1 cellular context compared by ENCODE assay signal in genomic region chr3:38003371-38003816, GRCh38.
A peak's percentile ranks its signal among the peaks of the same experiment; 100 is the strongest.
TF ChIP-seq lines count a peak whose summit lies in the region.

No MANE protein-coding gene starts in this region.

TF ChIP-seq in K562, 482 proteins besides CTCF, POLR2A, EP300 and RAD21 (continued from another document):
- TF ChIP-seq THRB (CRISPR knock-in tag; conservative IDR thresholded peaks at IDR 0.05) (peak; percentile 87; the same call in 1 of the 2 replicates), NFIC (IDR thresholded peaks at IDR 0.05) (peak; percentile 75), GATAD2A (IDR thresholded peaks at IDR 0.05) (no peak), ZBTB34 (CRISPR knock-in tag; IDR thresholded peaks at IDR 0.05) (no peak), ARID1B (IDR thresholded peaks at IDR 0.05) (0 out of 2 replicates have a peak, but pooled peaks have one; percentile 20)
